8 cellular contexts compared by ENCODE assay signal in genomic region chr17:751269-752001, GRCh38. TPM values are rescaled to one million over a fixed set of nuclear protein-coding genes. Genes with fewer than 3 reads are reported as not detected.
DNase-seq lines count a peak whose midpoint lies in the region; TF ChIP-seq lines count a peak whose summit lies in the region.

No MANE protein-coding gene starts in this region.

- H3K4me2 ChIP-seq in H9 (ENCODE audit: insufficient read depth, insufficient read length, low read length) = peak overlapping the region; percentile 59

- H2BK5ac ChIP-seq in H9 (ENCODE audit: insufficient read length, low read length) = no peak overlapping the region

- H3K4me1 ChIP-seq in H9 (ENCODE audit: insufficient read depth, low read length) = no peaks in the 10 kb centered on the region
- peaks cover 4% of the 10 kb centered on the region for H3K4me1 ChIP-seq in endodermal cell (ENCODE audit: control insufficient read depth, insufficient read depth, low read length)
- peaks cover 21% of the 10 kb centered on the region for H3K4me1 ChIP-seq in muscle layer of colon (ENCODE audit: insufficient read depth, low read length)
- H3K4me1 ChIP-seq in subcutaneous abdominal adipose tissue (ENCODE audit: control insufficient read depth in 5 of 5, insufficient read depth in 5 of 5, low read length in 5 of 5) = peaks cover 6 to 25% (median 22%) of the 10 kb centered on the region in 5 donors

- H3K56ac ChIP-seq in H9 (ENCODE audit: insufficient read length, low read depth, low read length) = no peak overlapping the region

- no peak overlapping the region for H2BK20ac ChIP-seq in H9 (ENCODE audit: low read depth, low read length, poor library complexity, severe bottlenecking)

- DNase-seq in H9 (no peak), MG63 (peak; percentile 41), endodermal cell (peak; percentile 68), NCI-H1092 (lab: John Stamatoyannopoulos, UW) (no peak)
- peak; percentile 67 for DNase-seq in activated CD4-positive, alpha-beta memory T cell treated with anti-CD3 and anti-CD28 coated beads for 36 hours

- H4K91ac ChIP-seq in H9 (ENCODE audit: insufficient read length, low read depth, low read length) = no peak overlapping the region

- no peak overlapping the region for H3K23ac ChIP-seq in H9 (ENCODE audit: insufficient read length, low read depth, low read length)

- H3K9ac ChIP-seq in H9 (ENCODE audit: extremely low read depth, insufficient read length, low read length) (peak overlapping the region; percentile 45), endodermal cell (ENCODE audit: extremely low read depth, low read length, poor library complexity, severe bottlenecking) (peak overlapping the region; percentile 68), muscle layer of colon (ENCODE audit: low read length) (peak overlapping the region; percentile 6), subcutaneous abdominal adipose tissue (ENCODE audit: low read length in 5 of 5) (peak overlapping the region; percentile 59 to 89 (median 82))

- no peak overlapping the region for H2AFZ ChIP-seq in H9 (ENCODE audit: low read length)

- H3K36me3 ChIP-seq in MG63 (peaks cover 10% of the 10 kb centered on the region), endodermal cell (ENCODE audit: control insufficient read depth, insufficient read depth, low read length) (peaks cover 47% of the 10 kb centered on the region), muscle layer of colon (ENCODE audit: insufficient read depth, low read length) (peaks cover 16% of the 10 kb centered on the region), subcutaneous abdominal adipose tissue (ENCODE audit: control insufficient read depth in 5 of 5, insufficient read depth in 5 of 5, low read length in 5 of 5) (peaks cover 0 to 22% (median 17%) of the 10 kb centered on the region in 5 donors)

- H3K14ac ChIP-seq in H9 (ENCODE audit: insufficient read depth, low read length) = peak overlapping the region; percentile 66

- H3K27me3 Mint-ChIP-seq in H9 (ENCODE audit: low read depth) (no peaks in the 10 kb centered on the region), endodermal cell (ENCODE audit: insufficient read depth) (no peaks in the 10 kb centered on the region)
- H3K27me3 Mint-ChIP-seq in activated CD4-positive, alpha-beta memory T cell treated with anti-CD3 and anti-CD28 coated beads for 36 hours = no peaks in the 10 kb centered on the region

- TF ChIP-seq CTCF in GM12875 (IDR thresholded peaks at IDR 0.05; ENCODE audit: borderline replicate concordance, insufficient read depth, low read depth, low read length) (no peak), H9 (conservative IDR thresholded peaks at IDR 0.05) (no peak), endodermal cell (conservative IDR thresholded peaks at IDR 0.05) (no peak)

- H3K4me3 ChIP-seq in GM12875 (ENCODE audit: low read depth, low read length) (peak overlapping the region; percentile 93), MG63 (peak overlapping the region; percentile 70), endodermal cell (ENCODE audit: low read length) (peak overlapping the region; percentile 87), muscle layer of colon (ENCODE audit: low read depth in 1 of 2, low read length in 2 of 2) (peak overlapping the region; percentile 85 to 87), subcutaneous abdominal adipose tissue (ENCODE audit: low read depth in 1 of 5, low read length in 5 of 5) (peak overlapping the region; percentile 75 to 82 (median 78))

- no peak overlapping the region for H2AK5ac ChIP-seq in H9 (ENCODE audit: insufficient read length, low read length)

- H3K79me2 ChIP-seq in H9 (ENCODE audit: insufficient read depth, low read length) = peaks cover 9% of the 10 kb centered on the region; the same call in 1 of the 2 replicates

- H2BK15ac ChIP-seq in H9 (ENCODE audit: low read depth, low read length) = no peak overlapping the region

- H3K4me1 Mint-ChIP-seq in H9 (peaks cover 30 to 36% of the 10 kb centered on the region in 2 experiments), endodermal cell (peaks cover 36% of the 10 kb centered on the region)
- peaks cover 35% of the 10 kb centered on the region for H3K4me1 Mint-ChIP-seq in activated CD4-positive, alpha-beta memory T cell treated with anti-CD3 and anti-CD28 coated beads for 36 hours (ENCODE audit: low read depth)

- H3K4ac ChIP-seq in H9 (ENCODE audit: low read depth, low read length) = no peak overlapping the region

- no peak overlapping the region for H3T11ph ChIP-seq in H9 (ENCODE audit: low read length)

- H3K27ac ChIP-seq in H9 (ENCODE audit: insufficient read length, low read depth, low read length) = no peak overlapping the region
- H3K27ac ChIP-seq in endodermal cell (ENCODE audit: low read depth, low read length) = no peak overlapping the region
- H3K27ac ChIP-seq in muscle layer of colon (ENCODE audit: low read depth, low read length) = peak overlapping the region; percentile 13
- no peak overlapping the region for H3K27ac ChIP-seq in subcutaneous abdominal adipose tissue (ENCODE audit: low read depth, low read length)

- H3K9me3 Mint-ChIP-seq in H9 (peaks cover 18 to 24% of the 10 kb centered on the region in 2 experiments), endodermal cell (peaks cover 15% of the 10 kb centered on the region)
- H3K9me3 Mint-ChIP-seq in activated CD4-positive, alpha-beta memory T cell treated with anti-CD3 and anti-CD28 coated beads for 36 hours = peaks cover 9% of the 10 kb centered on the region

- peaks cover 3% of the 10 kb centered on the region for H4K20me1 ChIP-seq in H9 (ENCODE audit: control insufficient read depth, insufficient read depth, insufficient read length)

- no peak overlapping the region for H2BK120ac ChIP-seq in H9 (ENCODE audit: low read depth, low read length, poor library complexity, severe bottlenecking)

- CTCF ChIA-PET in activated CD4-positive, alpha-beta memory T cell treated with anti-CD3 and anti-CD28 coated beads for 36 hours (lab: Charles Lee) = interaction anchor here (1.1 to 2.0 kb wide), 5 partner anchors 14 to 339 kb away, joined by 3 to 7 read pairs (median 5); partner anchors contain the start of genes GLOD4, MRM3 and VPS53

- POLR2A ChIA-PET in activated CD4-positive, alpha-beta memory T cell treated with anti-CD3 and anti-CD28 coated beads for 36 hours (lab: Charles Lee) = interaction anchor here (1.0 to 3.5 kb wide), 4 partner anchors 10 to 36 kb away, joined by 3 to 12 read pairs (median 4); partner anchors contain the start of genes GLOD4 and MRM3

- peaks cover 3% of the 10 kb centered on the region for H3K79me1 ChIP-seq in H9 (ENCODE audit: insufficient read depth, low read depth, low read length, poor library complexity, severe bottlenecking)

- H4K5ac ChIP-seq in H9 (ENCODE audit: insufficient read length, low read depth, low read length) = no peak overlapping the region

- H3K18ac ChIP-seq in H9 (ENCODE audit: insufficient read length, low read depth, low read length) = peak overlapping the region; percentile 46

- H3K9me3 ChIP-seq in H9 (ENCODE audit: control insufficient read depth, low read depth, low read length) = no peaks in the 10 kb centered on the region
- no peaks in the 10 kb centered on the region for H3K9me3 ChIP-seq in MG63
- peaks cover 25% of the 10 kb centered on the region for H3K9me3 ChIP-seq in endodermal cell (ENCODE audit: control insufficient read depth, low read length)
- H3K9me3 ChIP-seq in muscle layer of colon (ENCODE audit: low read length) = no peaks in the 10 kb centered on the region
- no peaks in the 10 kb centered on the region for H3K9me3 ChIP-seq in subcutaneous abdominal adipose tissue (ENCODE audit: control insufficient read depth in 5 of 5, low read length in 5 of 5)

- H2BK12ac ChIP-seq in H9 (ENCODE audit: insufficient read length, low read depth, low read length) = no peak overlapping the region

- H3K27me3 ChIP-seq in H9 (ENCODE audit: insufficient read depth, low read length) (no peaks in the 10 kb centered on the region), MG63 (no peaks in the 10 kb centered on the region), endodermal cell (ENCODE audit: control insufficient read depth, insufficient read depth, low read length, poor library complexity, severe bottlenecking) (no peaks in the 10 kb centered on the region), muscle layer of colon (ENCODE audit: control insufficient read depth in 1 of 2, insufficient read depth in 2 of 2, low read length in 2 of 2) (no peaks in the 10 kb centered on the region), subcutaneous abdominal adipose tissue (ENCODE audit: control insufficient read depth in 5 of 5, insufficient read depth in 4 of 5, low read length in 5 of 5) (no peaks in the 10 kb centered on the region)

- peaks cover 45 to 56% (median 52%) of the 10 kb centered on the region in 3 experiments for H3K36me3 Mint-ChIP-seq in H9 (ENCODE audit: insufficient read depth in 1 of 3, low read depth in 3 of 3)
- H3K36me3 Mint-ChIP-seq in activated CD4-positive, alpha-beta memory T cell treated with anti-CD3 and anti-CD28 coated beads for 36 hours = peaks cover 32% of the 10 kb centered on the region
- H3K36me3 Mint-ChIP-seq in endodermal cell (ENCODE audit: low read depth) = peaks cover 49% of the 10 kb centered on the region

- peaks cover 7% of the 10 kb centered on the region for H3K23me2 ChIP-seq in H9 (ENCODE audit: insufficient read length, low read depth, low read length, poor library complexity, severe bottlenecking)

- WGBS in H9 (ENCODE audit: extremely low coverage, insufficient read length, low lambda C conversion rate) = no CpG with 5 or more reads among the region's 49 CpGs
- WGBS in endodermal cell (ENCODE audit: insufficient coverage in 1 of 2, insufficient read length in 1 of 2), 2 experiments = 4 to 5% methylated on average over 24 to 49 of the region's 49 CpGs

- intact Hi-C loops in activated CD4-positive, alpha-beta memory T cell treated with anti-CD3 and anti-CD28 coated beads for 36 hours (cut with micrococcal nuclease) = loop anchor here (2.0 to 5.0 kb wide), 2 partner anchors 31 to 339 kb away; partner anchors contain the start of genes GLOD4 and MRM3

- no peak overlapping the region for H4K8ac ChIP-seq in H9 (replicated peaks; ENCODE audit: insufficient read length, low read depth, low read length)

- H3K27ac Mint-ChIP-seq in H9 (peak overlapping the region in 2 of 3 experiments; percentile 71 to 95; a peak in 4 of 7 replicates), endodermal cell (peak overlapping the region; percentile 78)
- H3K27ac Mint-ChIP-seq in activated CD4-positive, alpha-beta memory T cell treated with anti-CD3 and anti-CD28 coated beads for 36 hours = peak overlapping the region; percentile 85

- H3K4me3 Mint-ChIP-seq in H9 (peak overlapping the region; percentile 96), endodermal cell (peak overlapping the region; percentile 81)
- H3K4me3 Mint-ChIP-seq in activated CD4-positive, alpha-beta memory T cell treated with anti-CD3 and anti-CD28 coated beads for 36 hours = peak overlapping the region; percentile 97

RNA-seq across cellular contexts. Expression of gene GEMIN4, which starts 0.6 kb away (rescaled TPM):
- total RNA-seq in H9 (2021) (54.7 and 56.8 TPM in 2 replicates), endodermal cell (10 to 100 TPM; 30.3 to 36.2 TPM)
- total RNA-seq in MG63 (2014; rRNA removed; shearing (Covaris generic); ENCODE audit: low replicate concordance) = 14.1 and 21.3 TPM in 2 replicates
- 10 to 100 TPM; 38.8 to 39.6 TPM for total RNA-seq in activated CD4-positive, alpha-beta memory T cell treated with anti-CD3 and anti-CD28 coated beads for 36 hours
- polyA plus RNA-seq in endodermal cell (2013, experiment 1 of 2) = 27.3 TPM
- polyA plus RNA-seq in endodermal cell (2013, experiment 2 of 2) = 24.4 TPM

RNA-seq across cellular contexts. Expression of gene TLCD3A, which starts 19.0 kb away (rescaled TPM):
- total RNA-seq in H9 (2021) = 27.3 and 29.6 TPM in 2 replicates
- total RNA-seq in MG63 (2014; rRNA removed; shearing (Covaris generic); ENCODE audit: low replicate concordance) = 5.7 and 6.7 TPM in 2 replicates
- total RNA-seq in activated CD4-positive, alpha-beta memory T cell treated with anti-CD3 and anti-CD28 coated beads for 36 hours = 1 to 10 TPM; 6.9 to 8.4 TPM
- total RNA-seq in endodermal cell = 10 to 100 TPM; 16.6 to 28.8 TPM
- polyA plus RNA-seq in endodermal cell (2013, experiment 1 of 2) = 17.4 TPM
- 21.0 TPM for polyA plus RNA-seq in endodermal cell (2013, experiment 2 of 2)

RNA-seq across cellular contexts. Expression of gene GLOD4, which starts 30.6 kb away (rescaled TPM):
- total RNA-seq in H9 (2021) (99.8 and 106 TPM in 2 replicates), endodermal cell (10 to 100 TPM; 81.6 to 95.1 TPM)
- 25.9 and 27.7 TPM in 2 replicates for total RNA-seq in MG63 (2014; rRNA removed; shearing (Covaris generic); ENCODE audit: low replicate concordance)
- 10 to 100 TPM; 56.3 to 66.5 TPM for total RNA-seq in activated CD4-positive, alpha-beta memory T cell treated with anti-CD3 and anti-CD28 coated beads for 36 hours
- polyA plus RNA-seq in endodermal cell (2013, experiment 1 of 2) = 58.6 TPM
- 54.5 TPM for polyA plus RNA-seq in endodermal cell (2013, experiment 2 of 2)

RNA-seq across cellular contexts. Expression of gene MRM3, which starts 30.7 kb away (rescaled TPM):
- total RNA-seq in H9 (2021) = 24.3 and 25.3 TPM in 2 replicates
- total RNA-seq in MG63 (2014; rRNA removed; shearing (Covaris generic); ENCODE audit: low replicate concordance) = 11.1 and 21.8 TPM in 2 replicates
- total RNA-seq in activated CD4-positive, alpha-beta memory T cell treated with anti-CD3 and anti-CD28 coated beads for 36 hours = 10 to 100 TPM; 24.6 to 26.1 TPM
- total RNA-seq in endodermal cell = 10 to 100 TPM; 14.0 to 18.7 TPM
- polyA plus RNA-seq in endodermal cell (2013, experiment 1 of 2) = 10.1 TPM
- polyA plus RNA-seq in endodermal cell (2013, experiment 2 of 2) = 10.7 TPM

RNA-seq across cellular contexts. Expression of gene VPS53, which starts 36.8 kb away (rescaled TPM):
- total RNA-seq in H9 (2021) (56.2 and 57.0 TPM in 2 replicates), endodermal cell (10 to 100 TPM; 59.8 to 63.2 TPM)
- 5.1 and 6.9 TPM in 2 replicates for total RNA-seq in MG63 (2014; rRNA removed; shearing (Covaris generic); ENCODE audit: low replicate concordance)
- 10 to 100 TPM; 57.1 to 59.9 TPM for total RNA-seq in activated CD4-positive, alpha-beta memory T cell treated with anti-CD3 and anti-CD28 coated beads for 36 hours
- polyA plus RNA-seq in endodermal cell (2013, experiment 1 of 2) = 38.0 TPM
- polyA plus RNA-seq in endodermal cell (2013, experiment 2 of 2) = 39.8 TPM

Comparison
In these comparisons a context has a peak if more than half of its experiments do, and no peak if none do; other contexts are left out.
1. DNase-seq: peak in MG63 (single experiment), activated CD4-positive, alpha-beta memory T cell treated with anti-CD3 and anti-CD28 coated beads for 36 hours (single experiment) and endodermal cell (single experiment); none in H9 (single experiment) and NCI-H1092 (single experiment).
2. H3K9ac ChIP-seq: peak in every context shown above with its lines; median percentile 82 in subcutaneous abdominal adipose tissue; 68 in endodermal cell; 45 in H9; 6 in muscle layer of colon.
3. Peak in every context shown above with its lines, with median percentiles within 50 percentile points of each other: H3K4me3 ChIP-seq, H3K27ac Mint-ChIP-seq and H3K4me3 Mint-ChIP-seq.